ENCODE assay signal across 9 cellular contexts in genomic region chr11:61963016-61963281, GRCh38. TPM values are rescaled to one million over a fixed set of nuclear protein-coding genes. Genes with fewer than 3 reads are reported as not detected.
DNase-seq lines count a peak whose midpoint lies in the region; ATAC-seq and TF ChIP-seq lines count a peak whose summit lies in the region.
"Had no signal": no experiment of that assay in that cellular context is flagged by ENCODE, and none has a peak within 500 bp of the region (broad histone marks: within the 10 kb centered on the region; RNA-seq: fewer than 3 reads in every experiment).

No MANE protein-coding gene starts in this region.

- H2AFZ ChIP-seq in smooth muscle cell (ENCODE audit: low read depth): no peak overlapping the region

- peak overlapping the region; percentile 94 for H3K4me3 Mint-ChIP-seq in T-helper 17 cell

- peaks cover 25% of the 10 kb centered on the region for H3F3A ChIP-seq in smooth muscle cell (ENCODE audit: low read depth)

- ATAC-seq in T-helper 17 cell (no peak), GM19467 (IDR thresholded peaks at IDR 0.05; ENCODE audit: unreplicated experiment) (no peak)

- no peak overlapping the region for H3K9ac ChIP-seq in smooth muscle cell (ENCODE audit: low read depth)

- WGBS in smooth muscle cell (ENCODE audit: low lambda C conversion rate): 91% methylated on average over 3 of the region's 3 CpGs

- peaks cover 10% of the 10 kb centered on the region for H3K36me3 Mint-ChIP-seq in T-helper 17 cell (ENCODE audit: low read depth)

- TF ChIP-seq CTCF in smooth muscle cell (IDR thresholded peaks at IDR 0.05; ENCODE audit: borderline replicate concordance, insufficient read depth, poor library complexity, severe bottlenecking): no peak

- in situ Hi-C loops in G401 (cut with HindIII; ENCODE audit: low sequenced_read_pairs): no loop called here

- peaks cover 59% of the 10 kb centered on the region for H4K20me1 ChIP-seq in smooth muscle cell (ENCODE audit: low read depth)

- H3K4me1 Mint-ChIP-seq in T-helper 17 cell: peaks cover 30% of the 10 kb centered on the region

- H3K27me3 Mint-ChIP-seq in T-helper 17 cell: no peaks in the 10 kb centered on the region

- peaks cover 24% of the 10 kb centered on the region for H3K79me2 ChIP-seq in smooth muscle cell (ENCODE audit: low read depth)

- DNase-seq in G401 (ENCODE audit: low spot score) (peak; percentile 12), T-helper 17 cell (no peak), iris pigment epithelial cell (ENCODE audit: low read depth) (peak; percentile 52), smooth muscle cell (lab: John Stamatoyannopoulos, UW; ENCODE audit: unreplicated experiment) (no peak), NCI-H1417 treated with DMSO at 0.1 percent for 48 hours (lab: John Stamatoyannopoulos, UW) (no peak), GF-D8 (lab: John Stamatoyannopoulos, UW) (no peak), GOT3 (lab: John Stamatoyannopoulos, UW) (no peak)
- DNase-seq: NCI-H146 had no signal

- H3K36me3 ChIP-seq in smooth muscle cell (ENCODE audit: low read depth): no peaks in the 10 kb centered on the region

- H3K9me3 ChIP-seq in T-helper 17 cell (ENCODE audit: control insufficient read depth, low read length, poor library complexity, severe bottlenecking) (no peaks in the 10 kb centered on the region), smooth muscle cell (replicated peaks; ENCODE audit: low read depth) (no peaks in the 10 kb centered on the region)

- peaks cover 8% of the 10 kb centered on the region for H3K4me1 ChIP-seq in smooth muscle cell (ENCODE audit: low read depth)

- peak overlapping the region; percentile 97 for H3K27ac Mint-ChIP-seq in T-helper 17 cell

- peak overlapping the region; percentile 37 for H3K27ac ChIP-seq in smooth muscle cell (ENCODE audit: low read depth)

- no peak overlapping the region for H3K4me2 ChIP-seq in smooth muscle cell

- H3K27me3 ChIP-seq in smooth muscle cell (ENCODE audit: low read depth): no peaks in the 10 kb centered on the region

- H3K4me3 ChIP-seq in smooth muscle cell: no peak overlapping the region

RNA-seq across cellular contexts. Expression of gene FTH1, which starts 4.5 kb away (rescaled TPM):
- 588 and 699 TPM in 2 replicates for total RNA-seq in G401 (2014; rRNA removed; shearing (Covaris generic))
- total RNA-seq in T-helper 17 cell: 1,000 to 10,000 TPM; 1,744 to 2,260 TPM
- total RNA-seq in smooth muscle cell: 903 and 1,173 TPM in 2 replicates
- 6,048 and 7,176 TPM in 2 replicates for polyA plus RNA-seq in smooth muscle cell

RNA-seq across cellular contexts. Expression of gene BEST1, which starts 12.8 kb away (rescaled TPM):
- total RNA-seq in G401 (2014; rRNA removed; shearing (Covaris generic)): 0.10 and 0.18 TPM in 2 replicates
- total RNA-seq in T-helper 17 cell: under 1 TPM; 0.26 to 0.35 TPM
- total RNA-seq in smooth muscle cell: 2.4 and 2.6 TPM in 2 replicates
- polyA plus RNA-seq in smooth muscle cell: 1.6 and 2.8 TPM in 2 replicates

RNA-seq across cellular contexts. Expression of gene RAB3IL1, which starts 45.6 kb away (rescaled TPM):
- total RNA-seq in G401 (2014; rRNA removed; shearing (Covaris generic)): 12.4 and 19.0 TPM in 2 replicates
- total RNA-seq in T-helper 17 cell (not detected), smooth muscle cell (4.8 and 4.9 TPM in 2 replicates)
- polyA plus RNA-seq in smooth muscle cell: 9.8 and 11.6 TPM in 2 replicates

Comparison
In these comparisons a context has a peak if more than half of its experiments do, and no peak if none do; other contexts are left out.
1. DNase-seq: peak in G401 (single experiment) and iris pigment epithelial cell (single experiment); none in T-helper 17 cell (0 of 3), smooth muscle cell (single experiment), NCI-H1417 treated with DMSO at 0.1 percent for 48 hours (single experiment), GF-D8 (single experiment) and GOT3 (single experiment).